ENCODE assay signal across 1 cellular context in genomic region chr2:112959109-112959591, GRCh38.
TF ChIP-seq lines count a peak whose summit lies in the region.

No MANE protein-coding gene starts in this region.

TF ChIP-seq in HepG2, 621 proteins besides CTCF, POLR2A, EP300 and RAD21:
- no peak for TF ChIP-seq KDM6A (CRISPR knock-in tag; IDR thresholded peaks at IDR 0.05; ENCODE audit: low read depth)
- peak; percentile 27; the same call in 1 of the 2 replicates for TF ChIP-seq MTF2 (CRISPR knock-in tag; IDR thresholded peaks at IDR 0.05; ENCODE audit: borderline replicate concordance)
- TF ChIP-seq PPARG (CRISPR knock-in tag; conservative IDR thresholded peaks at IDR 0.05) = no peak
- TF ChIP-seq ZNF740 (CRISPR knock-in tag; IDR thresholded peaks at IDR 0.05) = no peak
- no peak for TF ChIP-seq MEIS2 (CRISPR knock-in tag; IDR thresholded peaks at IDR 0.05)
- TF ChIP-seq ZNF775 (CRISPR knock-in tag; IDR thresholded peaks at IDR 0.05; ENCODE audit: borderline replicate concordance) = no peak
- TF ChIP-seq ZNF547 (CRISPR knock-in tag; IDR thresholded peaks at IDR 0.05) = 0 out of 2 replicates have a peak, but pooled peaks have one; percentile 41
- TF ChIP-seq ARID3A (IDR thresholded peaks at IDR 0.05; ENCODE audit: low read depth, low read length) = no peak
- TF ChIP-seq SRF (IDR thresholded peaks at IDR 0.05; ENCODE audit: low read depth, low read length) = 0 out of 2 replicates have a peak, but pooled peaks have one; percentile 6
- no peak for TF ChIP-seq ZNF382 (CRISPR knock-in tag; IDR thresholded peaks at IDR 0.05; ENCODE audit: borderline replicate concordance)
- TF ChIP-seq ZNF550 (CRISPR knock-in tag; IDR thresholded peaks at IDR 0.05; ENCODE audit: borderline replicate concordance) = no peak
